In the genomic region with DNA sequence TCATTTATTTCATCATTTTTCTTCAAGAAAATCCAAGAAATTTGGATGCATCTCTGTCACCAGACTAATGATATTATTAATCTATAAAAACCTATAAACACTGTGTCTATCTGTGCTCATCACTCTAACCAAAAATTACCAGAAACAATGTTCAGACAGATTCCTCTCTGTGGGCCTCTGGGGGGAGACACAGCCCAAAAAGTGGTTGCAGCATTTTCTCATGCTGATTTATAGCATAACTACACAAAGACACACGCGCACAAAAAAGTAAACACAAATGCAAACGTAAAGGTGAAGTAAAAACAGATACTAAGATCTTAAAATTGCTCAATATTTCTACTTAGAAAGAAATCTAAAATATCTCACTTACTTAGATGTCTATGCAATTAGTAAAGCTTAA, we compare ENCODE assay signal across 12 cellular contexts.
A peak's percentile ranks its signal among the peaks of the same experiment; 100 is the strongest.
DNase-seq lines count a peak whose midpoint lies in the region; ATAC-seq and TF ChIP-seq lines count a peak whose summit lies in the region.
"Had no signal": no experiment of that assay in that cellular context is flagged by ENCODE, and none has a peak within 500 bp of the region (broad histone marks: within the 10 kb centered on the region; RNA-seq: fewer than 3 reads in every experiment).

No MANE protein-coding gene starts in this region.

- TF ChIP-seq EP300 in transverse colon (IDR thresholded peaks at IDR 0.05; ENCODE audit: low read depth): no peak

- H3K4me3 ChIP-seq in HAP-1 (no peak overlapping the region), transverse colon (no peak overlapping the region)
- H3K4me3 ChIP-seq: esophagus muscularis mucosa had no signal

- WGBS in transverse colon (ENCODE audit: low coverage in 1 of 2), 2 donors: 13 to 38% methylated on average over 3 of the region's 3 CpGs

- ATAC-seq in GM21576 (IDR thresholded peaks at IDR 0.05; ENCODE audit: unreplicated experiment): no peak
- ATAC-seq: activated CD4-positive, alpha-beta T cell treated with anti-CD3 and anti-CD28 coated beads for 36 hours had no signal

- no peak for TF ChIP-seq CTCF in transverse colon (IDR thresholded peaks at IDR 0.05)

- no peaks in the 10 kb centered on the region for H3K36me3 ChIP-seq in HAP-1 (replicated peaks)
- H3K36me3 ChIP-seq in transverse colon: no peaks in the 10 kb centered on the region
- H3K36me3 ChIP-seq: esophagus muscularis mucosa had no signal

- DNase-seq in Ammon's horn (ENCODE audit: low spot score) (peak; percentile 37), HAP-1 (ENCODE audit: low spot score in 2 of 2) (peak; percentile 13 to 40), RKO (ENCODE audit: low spot score) (peak; percentile 60), glomerular endothelial cell (ENCODE audit: extremely low read depth, low read depth, low spot score) (peak; percentile 16), NCI-H1694 (lab: John Stamatoyannopoulos, UW) (no peak), NCI-H2029 (lab: John Stamatoyannopoulos, UW) (no peak), transverse colon (no peak)
- DNase-seq: activated CD4-positive, alpha-beta T cell treated with anti-CD3 and anti-CD28 coated beads for 36 hours; CD4-positive, CD25-positive, alpha-beta regulatory T cell; NCI-H1436 had no signal

- no peak for TF ChIP-seq POLR2A in transverse colon (IDR thresholded peaks at IDR 0.05)

- intact Hi-C loops in transverse colon (cut with DNase I; ENCODE audit: low total_unique reads): no loop called here

- in situ Hi-C loops in HAP-1 (cut with MboI; ENCODE audit: low sequenced_read_pairs) (no loop called here), transverse colon (cut with MboI; ENCODE audit: low pct_ligation_motif_present in 1 of 4, low pct_unique_long_range_greater_than_20kb in 1 of 4, low sequenced_read_pairs in 3 of 4) (no loop called here)

- H3K9me3 ChIP-seq in HAP-1 (no peaks in the 10 kb centered on the region), transverse colon (no peaks in the 10 kb centered on the region)
- H3K9me3 ChIP-seq: esophagus muscularis mucosa had no signal

- H3K27me3 ChIP-seq in HAP-1 (ENCODE audit: low read depth) (no peaks in the 10 kb centered on the region), transverse colon (no peaks in the 10 kb centered on the region)
- H3K27me3 ChIP-seq: esophagus muscularis mucosa had no signal

- no peak overlapping the region for H3K27ac ChIP-seq in transverse colon
- H3K27ac ChIP-seq: esophagus muscularis mucosa had no signal

- H3K4me1 ChIP-seq in HAP-1: no peaks in the 10 kb centered on the region
- no peaks in the 10 kb centered on the region for H3K4me1 ChIP-seq in transverse colon
- H3K4me1 ChIP-seq: esophagus muscularis mucosa had no signal

Comparison
In these comparisons a context has a peak if more than half of its experiments do, and no peak if none do; other contexts are left out.
1. DNase-seq: peak in Ammon's horn (single experiment), HAP-1 (2 of 2), RKO (single experiment) and glomerular endothelial cell (single experiment); none in NCI-H1694 (single experiment), NCI-H2029 (single experiment) and transverse colon (single experiment).